Comparison of ENCODE assay signal across 24 cellular contexts in the genomic region with DNA sequence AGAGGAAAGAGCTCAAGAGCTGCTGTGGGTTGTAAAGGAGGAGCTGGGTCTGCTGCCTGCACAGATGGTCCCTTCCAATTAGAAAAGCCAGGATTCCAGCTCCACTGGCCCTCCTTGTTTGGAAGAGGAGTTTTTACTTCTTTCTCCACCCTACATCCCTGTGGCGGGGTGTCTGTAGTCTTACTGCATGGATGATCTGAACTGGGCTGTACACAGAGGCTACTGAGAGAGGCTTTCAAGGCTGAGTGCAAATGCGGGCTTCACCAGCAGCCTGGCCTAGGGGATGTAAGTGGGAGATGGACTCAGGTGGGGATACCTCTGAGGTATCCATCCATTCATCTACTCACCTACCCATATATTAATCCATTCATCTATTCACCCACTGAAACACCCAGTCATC. TPM values are rescaled to one million over a fixed set of nuclear protein-coding genes. Genes with fewer than 3 reads are reported as not detected.
"Had no signal": no experiment of that assay in that cellular context is flagged by ENCODE, and none has a peak within 500 bp of the region (broad histone marks: within the 10 kb centered on the region; RNA-seq: fewer than 3 reads in every experiment).

No MANE protein-coding gene starts in this region.

- H3K27me3 ChIP-seq: adrenal gland had no signal

- H3K27ac ChIP-seq: adrenal gland, SK-N-MC, VCaP had no signal

- H3K36me3 Mint-ChIP-seq: activated naive CD8-positive, alpha-beta T cell treated with anti-CD3 and anti-CD28 coated beads, Interleukin-2, amount 10 ng/mL, durations not matched to agents 7 days and 5 days had no signal

- H3K4me1 Mint-ChIP-seq: activated CD4-positive, alpha-beta T cell treated with anti-CD3 and anti-CD28 coated beads for 36 hours; activated naive CD8-positive, alpha-beta T cell treated with anti-CD3 and anti-CD28 coated beads, Interleukin-2, amount 10 ng/mL, durations not matched to agents 7 days and 5 days had no signal

- H3K4me3 Mint-ChIP-seq: activated CD4-positive, alpha-beta T cell treated with anti-CD3 and anti-CD28 coated beads for 36 hours; activated CD8-positive, alpha-beta T cell treated with anti-CD3 and anti-CD28 coated beads, Interleukin-2, amount 10 ng/mL, durations not matched to agents 7 days and 5 days; activated naive CD8-positive, alpha-beta T cell treated with anti-CD3 and anti-CD28 coated beads, Interleukin-2, amount 10 ng/mL, durations not matched to agents 7 days and 5 days had no signal

- DNase-seq: activated CD4-positive, alpha-beta T cell treated with anti-CD3 and anti-CD28 coated beads for 36 hours; activated CD4-positive, alpha-beta T cell treated with anti-CD3 and anti-CD28 coated beads, Interleukin-2, amount 50 U/mL, for 4 hours; activated CD4-positive, CD25-positive, alpha-beta regulatory T cell; activated CD8-positive, alpha-beta T cell treated with anti-CD3 and anti-CD28 coated beads, Interleukin-2, amount 10 ng/mL, durations not matched to agents 7 days and 5 days; activated naive CD4-positive, alpha-beta T cell treated with anti-CD3 and anti-CD28 coated beads, Interleukin-2, amount 50 U/mL, for 16 hours; activated naive CD8-positive, alpha-beta T cell treated with anti-CD3 and anti-CD28 coated beads, Interleukin-2, amount 10 ng/mL, durations not matched to agents 7 days and 5 days; anterior cingulate cortex; Karpas-422; MM.1S; NCI-H1105; NCI-H1436; NCI-H1694 treated with DMSO at 0.1 percent for 48 hours; NCI-H2029 treated with DMSO at 0.1 percent for 48 hours; NCI-H345; NCI-H510A; NCI-H526 treated with DMSO at 0.1 percent for 48 hours; NCI-H82; T-helper 1 cell had no signal

- H3K9me3 Mint-ChIP-seq: activated naive CD8-positive, alpha-beta T cell treated with anti-CD3 and anti-CD28 coated beads, Interleukin-2, amount 10 ng/mL, durations not matched to agents 7 days and 5 days had no signal

- H3K27ac Mint-ChIP-seq: activated CD4-positive, alpha-beta T cell treated with anti-CD3 and anti-CD28 coated beads for 36 hours; activated CD8-positive, alpha-beta T cell treated with anti-CD3 and anti-CD28 coated beads, Interleukin-2, amount 10 ng/mL, durations not matched to agents 7 days and 5 days; activated naive CD8-positive, alpha-beta T cell treated with anti-CD3 and anti-CD28 coated beads, Interleukin-2, amount 10 ng/mL, durations not matched to agents 7 days and 5 days had no signal

- H3K36me3 ChIP-seq: adrenal gland had no signal

- ATAC-seq: activated CD4-positive, alpha-beta T cell treated with anti-CD3 and anti-CD28 coated beads for 36 hours; activated CD8-positive, alpha-beta T cell treated with anti-CD3 and anti-CD28 coated beads, Interleukin-2, amount 10 ng/mL, durations not matched to agents 7 days and 5 days; K562 had no signal

- H3K4me1 ChIP-seq: adrenal gland had no signal

- H3K4me3 ChIP-seq: adrenal gland, K562, SK-N-MC had no signal

- H3K9me3 ChIP-seq: adrenal gland had no signal

RNA-seq across cellular contexts. Expression of a gene that starts 7.1 kb away (rescaled TPM):
- total RNA-seq: activated CD4-positive, alpha-beta T cell treated with anti-CD3 and anti-CD28 coated beads for 36 hours; activated CD8-positive, alpha-beta T cell treated with anti-CD3 and anti-CD28 coated beads, Interleukin-2, amount 10 ng/mL, durations not matched to agents 7 days and 5 days; activated naive CD8-positive, alpha-beta T cell treated with anti-CD3 and anti-CD28 coated beads, Interleukin-2, amount 10 ng/mL, durations not matched to agents 7 days and 5 days; OCI-LY7; T-helper 2 cell treated with Interferon-gamma antibody and Interleukin-4, amounts not matched to agents 100 ng/mL and 5 ng/mL, for 36 hours had no signal
- polyA plus RNA-seq: K562 had no signal
